Comparison of ENCODE assay signal across 28 cellular contexts in the genomic region with DNA sequence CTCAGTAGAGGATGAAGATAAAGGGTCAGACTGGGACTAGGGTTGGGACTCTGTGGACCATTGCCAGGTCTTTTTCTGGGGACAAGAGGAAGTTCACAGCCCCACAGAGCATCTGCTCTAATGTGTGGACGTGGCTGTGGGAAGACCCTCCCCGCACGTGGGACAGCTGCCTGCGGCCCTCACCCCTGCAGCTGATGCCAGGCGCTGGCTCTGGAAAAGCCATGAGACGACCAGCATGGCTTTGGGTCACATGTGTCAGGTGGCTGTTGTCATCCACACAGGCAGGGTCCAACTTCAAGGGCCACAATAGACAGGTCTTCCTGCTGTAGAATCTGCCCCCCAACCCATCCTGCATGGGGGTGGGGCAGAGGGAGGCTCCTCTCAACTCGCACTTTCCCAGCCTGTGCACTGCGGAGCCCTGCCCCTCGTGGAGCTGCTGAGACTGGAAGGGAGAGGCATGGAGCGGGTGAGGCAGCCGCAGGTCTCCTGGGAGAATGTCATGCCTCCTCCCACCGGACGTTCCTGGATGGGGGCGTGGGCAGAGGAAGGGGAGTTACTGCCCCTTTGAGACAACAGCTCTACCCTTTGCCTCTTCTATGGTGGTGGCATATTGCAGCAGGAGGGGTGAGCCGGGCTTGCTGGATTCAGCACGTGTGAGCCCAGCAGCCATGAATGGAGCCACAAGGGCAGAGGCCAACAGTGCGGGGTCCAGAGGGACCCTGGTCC. TPM values are rescaled to one million over a fixed set of nuclear protein-coding genes. Genes with fewer than 3 reads are reported as not detected.
DNase-seq lines count a peak whose midpoint lies in the region; ATAC-seq and TF ChIP-seq lines count a peak whose summit lies in the region.
"Had no signal": no experiment of that assay in that cellular context is flagged by ENCODE, and none has a peak within 500 bp of the region (broad histone marks: within the 10 kb centered on the region; RNA-seq: fewer than 3 reads in every experiment).

No MANE protein-coding gene starts in this region.

- H3K9ac ChIP-seq in neuronal stem cell (ENCODE audit: low read depth, low read length, poor library complexity): no peak overlapping the region
- H3K9ac ChIP-seq in PC-3 (ENCODE audit: low read length): no peak overlapping the region

- no peaks in the 10 kb centered on the region for H4K20me1 ChIP-seq in PC-3 (ENCODE audit: low read length)

- H2BK12ac ChIP-seq in neuronal stem cell (ENCODE audit: low read length): peak overlapping the region; percentile 46

- H3K79me2 ChIP-seq in PC-3 (ENCODE audit: low read length): no peaks in the 10 kb centered on the region

- no peaks in the 10 kb centered on the region for H3K36me3 Mint-ChIP-seq in glutamatergic neuron (ENCODE audit: unreplicated experiment)
- no peaks in the 10 kb centered on the region for H3K36me3 Mint-ChIP-seq in Calu3 (ENCODE audit: insufficient read depth, unreplicated experiment)
- H3K36me3 Mint-ChIP-seq: activated CD4-positive, alpha-beta memory T cell treated with anti-CD3 and anti-CD28 coated beads for 36 hours; activated naive CD8-positive, alpha-beta T cell treated with anti-CD3 and anti-CD28 coated beads for 36 hours; CD4-positive, CD25-positive, alpha-beta regulatory T cell; memory B cell; stimulated activated memory B cell treated with anti-CD40 and anti-IgM and Interleukin-4, amounts not matched to agents 10 μg/mL and 1 μg/mL and 100 μg/mL, for 72 hours had no signal

- H3K9me2 ChIP-seq in PC-3 (replicated peaks; ENCODE audit: low read length): no peaks in the 10 kb centered on the region

- H3K27me3 Mint-ChIP-seq in glutamatergic neuron (ENCODE audit: unreplicated experiment) (peaks cover 12% of the 10 kb centered on the region), Calu3 (ENCODE audit: unreplicated experiment) (no peaks in the 10 kb centered on the region)
- H3K27me3 Mint-ChIP-seq: activated CD4-positive, alpha-beta memory T cell treated with anti-CD3 and anti-CD28 coated beads for 36 hours had no signal

- DNase-seq in A673 (ENCODE audit: low spot score) (no peak), NCI-H69 (lab: John Stamatoyannopoulos, UW) (peak; percentile 6), glutamatergic neuron (no peak), neuronal stem cell (ENCODE audit: low spot score) (no peak), PC-3 (no peak), Calu3 (no peak), A172 (ENCODE audit: low spot score) (no peak)
- DNase-seq: ACHN; activated CD4-positive, alpha-beta memory T cell treated with anti-CD3 and anti-CD28 coated beads for 36 hours; activated naive CD8-positive, alpha-beta T cell treated with anti-CD3 and anti-CD28 coated beads for 36 hours; activated T-cell treated with anti-CD3 and anti-CD28 coated beads, Interleukin-2, amount 50 U/mL, for 72 hours; CD4-positive, CD25-positive, alpha-beta regulatory T cell; DMS79 treated with DMSO at 0.1 percent for 48 hours; effector CD4-positive, alpha-beta T cell; GOT3; NCI-H2107; NCI-H524 treated with DMSO at 0.1 percent for 48 hours; stimulated activated CD4-positive, alpha-beta T cell treated with anti-CD3 and anti-CD28 coated beads, Interleukin-15, amount 100 ng/mL, for 24 hours had no signal

- peaks cover 17% of the 10 kb centered on the region for H3K9me3 Mint-ChIP-seq in glutamatergic neuron (ENCODE audit: unreplicated experiment)
- no peaks in the 10 kb centered on the region for H3K9me3 Mint-ChIP-seq in Calu3 (ENCODE audit: low read depth, unreplicated experiment)
- H3K9me3 Mint-ChIP-seq: activated CD4-positive, alpha-beta memory T cell treated with anti-CD3 and anti-CD28 coated beads for 36 hours; activated naive CD8-positive, alpha-beta T cell treated with anti-CD3 and anti-CD28 coated beads for 36 hours; activated T-cell treated with anti-CD3 and anti-CD28 coated beads, Interleukin-2, amount 50 U/mL, for 72 hours; memory B cell; neural crest cell; stimulated activated memory B cell treated with anti-CD40 and anti-IgM and Interleukin-4, amounts not matched to agents 10 μg/mL and 1 μg/mL and 100 μg/mL, for 72 hours; T-helper 1 cell treated with Interleukin-12 subunit alpha and Interleukin-12 subunit beta and Interleukin-4 antibody, amounts not matched to agents 30 μg/mL and 1 μg/mL, for 36 hours had no signal

- peak overlapping the region; percentile 69 for H4K91ac ChIP-seq in neuronal stem cell (ENCODE audit: low read depth, low read length, poor library complexity)

- H3K4me1 Mint-ChIP-seq in glutamatergic neuron (ENCODE audit: low read depth, unreplicated experiment) (peaks cover 20% of the 10 kb centered on the region), Calu3 (ENCODE audit: low read depth, unreplicated experiment) (peaks cover 19% of the 10 kb centered on the region)

- H2AK5ac ChIP-seq in neuronal stem cell (ENCODE audit: low read depth, low read length): peak overlapping the region; percentile 10

- H3K4ac ChIP-seq in neuronal stem cell (ENCODE audit: low read length): no peak overlapping the region

- intact Hi-C loops in A673 (cut with micrococcal nuclease; ENCODE audit: unreplicated experiment): no loop called here
- intact Hi-C loops in PC-3 (cut with micrococcal nuclease): no loop called here
- intact Hi-C loops in Calu3 (cut with micrococcal nuclease; ENCODE audit: unreplicated experiment): no loop called here

- H3F3A ChIP-seq in PC-3 (ENCODE audit: low read length, unreplicated experiment): no peaks in the 10 kb centered on the region

- H3K4me1 ChIP-seq in A673 (ENCODE audit: insufficient read depth, low read length, poor library complexity, severe bottlenecking): peaks cover 42% of the 10 kb centered on the region
- H3K4me1 ChIP-seq in neuronal stem cell (ENCODE audit: control insufficient read depth in 2 of 2, insufficient read depth in 1 of 2, low read depth in 1 of 2, low read length in 2 of 2): peaks cover 18 to 30% of the 10 kb centered on the region in 2 donors
- H3K4me1 ChIP-seq in PC-3 (ENCODE audit: insufficient read depth, low read length): no peaks in the 10 kb centered on the region
- H3K4me1 ChIP-seq: breast epithelium had no signal

- no peak for TF ChIP-seq CTCF in A673 (conservative IDR thresholded peaks at IDR 0.05; ENCODE audit: low read depth, low read length)
- no peak for TF ChIP-seq CTCF in glutamatergic neuron (IDR thresholded peaks at IDR 0.05; ENCODE audit: partially characterized antibody, unreplicated experiment)
- no peak for TF ChIP-seq CTCF in PC-3 (conservative IDR thresholded peaks at IDR 0.05; ENCODE audit: low read depth, low read length)
- TF ChIP-seq CTCF in Calu3 (IDR thresholded peaks at IDR 0.05; ENCODE audit: unreplicated experiment): no peak

- no peak overlapping the region for H3K14ac ChIP-seq in neuronal stem cell (ENCODE audit: low read length)

- H3K36me3 ChIP-seq in A673 (ENCODE audit: insufficient read depth, low read length, poor library complexity, severe bottlenecking): no peaks in the 10 kb centered on the region
- H3K36me3 ChIP-seq in neuronal stem cell (replicated peaks in 1 of 2; ENCODE audit: control insufficient read depth in 2 of 2, insufficient read depth in 2 of 2, low read length in 2 of 2): no peaks in the 10 kb centered on the region
- no peaks in the 10 kb centered on the region for H3K36me3 ChIP-seq in PC-3 (ENCODE audit: low read depth, low read length)
- H3K36me3 ChIP-seq: breast epithelium had no signal

- H3K4me3 Mint-ChIP-seq in glutamatergic neuron (ENCODE audit: unreplicated experiment): peak overlapping the region; percentile 71
- no peak overlapping the region for H3K4me3 Mint-ChIP-seq in Calu3 (ENCODE audit: low read depth, unreplicated experiment)
- H3K4me3 Mint-ChIP-seq: activated CD4-positive, alpha-beta memory T cell treated with anti-CD3 and anti-CD28 coated beads for 36 hours; activated naive CD8-positive, alpha-beta T cell treated with anti-CD3 and anti-CD28 coated beads for 36 hours; activated T-cell treated with anti-CD3 and anti-CD28 coated beads, Interleukin-2, amount 50 U/mL, for 72 hours; CD4-positive, CD25-positive, alpha-beta regulatory T cell; neural crest cell; stimulated activated memory B cell treated with anti-CD40 and anti-IgM and Interleukin-4, amounts not matched to agents 10 μg/mL and 1 μg/mL and 100 μg/mL, for 72 hours; T-helper 1 cell treated with Interleukin-12 subunit alpha and Interleukin-12 subunit beta and Interleukin-4 antibody, amounts not matched to agents 30 μg/mL and 1 μg/mL, for 36 hours had no signal

- CTCF ChIA-PET in A673 (lab: Charles Lee): no interaction called here
- CTCF ChIA-PET in PC-3 (lab: Charles Lee): no interaction called here
- CTCF ChIA-PET in Calu3 (lab: Charles Lee): no interaction called here

- H3K79me1 ChIP-seq in neuronal stem cell (ENCODE audit: low read depth, low read length): peaks cover 2% of the 10 kb centered on the region

- H3K27ac ChIP-seq in A673 (ENCODE audit: low read depth, low read length, poor library complexity, severe bottlenecking) (peak overlapping the region; percentile 80), neuronal stem cell (replicated peaks; ENCODE audit: low read length) (no peak overlapping the region), PC-3 (ENCODE audit: low read length) (no peak overlapping the region)
- H3K27ac ChIP-seq: breast epithelium, psoas muscle, tibial nerve, VCaP had no signal

- H3K4me3 ChIP-seq in A673 (ENCODE audit: low read depth, low read length, poor library complexity, severe bottlenecking): no peak overlapping the region
- no peak overlapping the region for H3K4me3 ChIP-seq in neuronal stem cell (ENCODE audit: low read length in 2 of 2)
- no peak overlapping the region for H3K4me3 ChIP-seq in PC-3 (ENCODE audit: low read length)
- H3K4me3 ChIP-seq: breast epithelium, K562, psoas muscle, tibial nerve had no signal

- H2AFZ ChIP-seq in neuronal stem cell (ENCODE audit: low read length) (no peak overlapping the region), PC-3 (ENCODE audit: low read length) (no peak overlapping the region)

- H4K8ac ChIP-seq in neuronal stem cell (ENCODE audit: low read depth, low read length): no peak overlapping the region

- H3K9me3 ChIP-seq in A673 (ENCODE audit: low read depth, low read length, poor library complexity, severe bottlenecking) (no peaks in the 10 kb centered on the region), neuronal stem cell (replicated peaks in 1 of 2; ENCODE audit: control insufficient read depth in 2 of 2, insufficient read depth in 1 of 2, low read depth in 1 of 2, low read length in 2 of 2) (no peaks in the 10 kb centered on the region), PC-3 (ENCODE audit: low read length) (no peaks in the 10 kb centered on the region)
- H3K9me3 ChIP-seq: breast epithelium, psoas muscle, tibial nerve had no signal

- H3K27ac Mint-ChIP-seq in glutamatergic neuron (ENCODE audit: unreplicated experiment) (peak overlapping the region; percentile 45), Calu3 (ENCODE audit: unreplicated experiment) (no peak overlapping the region)
- H3K27ac Mint-ChIP-seq: activated CD4-positive, alpha-beta memory T cell treated with anti-CD3 and anti-CD28 coated beads for 36 hours; activated naive CD8-positive, alpha-beta T cell treated with anti-CD3 and anti-CD28 coated beads for 36 hours; activated T-cell treated with anti-CD3 and anti-CD28 coated beads, Interleukin-2, amount 50 U/mL, for 72 hours; CD4-positive, CD25-positive, alpha-beta regulatory T cell; memory B cell; stimulated activated memory B cell treated with anti-CD40 and anti-IgM and Interleukin-4, amounts not matched to agents 10 μg/mL and 1 μg/mL and 100 μg/mL, for 72 hours; T-helper 1 cell treated with Interleukin-12 subunit alpha and Interleukin-12 subunit beta and Interleukin-4 antibody, amounts not matched to agents 30 μg/mL and 1 μg/mL, for 36 hours had no signal

- H3K23ac ChIP-seq in neuronal stem cell (ENCODE audit: low read depth, low read length, poor library complexity): peak overlapping the region; percentile 20

- H3K4me2 ChIP-seq in neuronal stem cell (ENCODE audit: insufficient read depth, low read length, poor library complexity, severe bottlenecking): no peak overlapping the region
- no peak overlapping the region for H3K4me2 ChIP-seq in PC-3 (ENCODE audit: low read length)

- no CpG with 5 or more reads among the region's 17 CpGs for WGBS in neuronal stem cell (ENCODE audit: extremely low coverage in 2 of 2, insufficient read length in 2 of 2, insufficient replicate concordance in 1 of 2), 2 donors

- BruUV-seq in A673 (replicated peaks; lab: Mats Ljungman, UMichigan): no TSS peak
- BruUV-seq in PC-3 (replicated peaks; lab: Mats Ljungman, UMichigan): no TSS peak
- no TSS peak for BruUV-seq in Calu3 (replicated peaks; lab: Mats Ljungman, UMichigan)

- ATAC-seq in PC-3 (no peak), GM19467 (IDR thresholded peaks at IDR 0.05; ENCODE audit: unreplicated experiment) (no peak)
- ATAC-seq: activated T-cell treated with anti-CD3 and anti-CD28 coated beads, Interleukin-2, amount 50 U/mL, for 72 hours; K562 had no signal

- H2BK5ac ChIP-seq in neuronal stem cell (ENCODE audit: low read length): no peak overlapping the region

- peak overlapping the region; percentile 2 for H2BK120ac ChIP-seq in neuronal stem cell (ENCODE audit: low read depth, low read length)

- POLR2A ChIA-PET in A673 (lab: Charles Lee; ENCODE audit: low non-redundant PET) (no interaction called here), PC-3 (lab: Charles Lee; ENCODE audit: unreplicated experiment) (no interaction called here)

- no peaks in the 10 kb centered on the region for H3K27me3 ChIP-seq in A673 (replicated peaks; ENCODE audit: insufficient read depth, low read depth, low read length, poor library complexity)
- no peaks in the 10 kb centered on the region for H3K27me3 ChIP-seq in neuronal stem cell (ENCODE audit: control insufficient read depth in 3 of 3, insufficient read depth in 3 of 3, low read depth in 1 of 3, low read length in 3 of 3)
- H3K27me3 ChIP-seq in PC-3 (ENCODE audit: low read length): no peaks in the 10 kb centered on the region
- H3K27me3 ChIP-seq: breast epithelium had no signal

- H3K18ac ChIP-seq in neuronal stem cell (ENCODE audit: low read length): peak overlapping the region; percentile 80

- peak overlapping the region; percentile 62 for H2BK15ac ChIP-seq in neuronal stem cell (ENCODE audit: low read length)

RNA-seq across cellular contexts. Expression of a gene that starts 53.4 kb away (rescaled TPM):
- total RNA-seq in A673 (2021) (90.5 and 107 TPM in 2 replicates), glutamatergic neuron (ENCODE audit: unreplicated experiment) (28.4 TPM), PC-3 (2014; rRNA removed) (67.6 and 88.6 TPM in 2 replicates), Calu3 (2022) (24.3 and 28.3 TPM in 2 replicates)
- polyA plus RNA-seq in neuronal stem cell (2013, experiment 1 of 2): 103 TPM
- polyA plus RNA-seq in neuronal stem cell (2013, experiment 2 of 2): 98.6 TPM
- 81.2 and 96.3 TPM in 2 replicates for total RNA-seq in A172 (2014; rRNA removed; shearing (Covaris generic))
- total RNA-seq: CD4-positive, CD25-positive, alpha-beta regulatory T cell had no signal

RNA-seq across cellular contexts. Expression of a gene that starts 58.7 kb away (rescaled TPM):
- total RNA-seq in A673 (2021): 0.71 and 1.9 TPM in 2 replicates
- 1.4 TPM for total RNA-seq in glutamatergic neuron (ENCODE audit: unreplicated experiment)
- 2.0 TPM for polyA plus RNA-seq in neuronal stem cell (2013, experiment 1 of 2)
- polyA plus RNA-seq in neuronal stem cell (2013, experiment 2 of 2): 2.0 TPM
- total RNA-seq in PC-3 (2014; rRNA removed): 7.1 and 9.7 TPM in 2 replicates
- total RNA-seq in Calu3 (2022): 10.3 and 10.7 TPM in 2 replicates
- total RNA-seq in A172 (2014; rRNA removed; shearing (Covaris generic)): 9.8 and 13.0 TPM in 2 replicates
